ENCODE assay signal across 20 cellular contexts in the genomic region with DNA sequence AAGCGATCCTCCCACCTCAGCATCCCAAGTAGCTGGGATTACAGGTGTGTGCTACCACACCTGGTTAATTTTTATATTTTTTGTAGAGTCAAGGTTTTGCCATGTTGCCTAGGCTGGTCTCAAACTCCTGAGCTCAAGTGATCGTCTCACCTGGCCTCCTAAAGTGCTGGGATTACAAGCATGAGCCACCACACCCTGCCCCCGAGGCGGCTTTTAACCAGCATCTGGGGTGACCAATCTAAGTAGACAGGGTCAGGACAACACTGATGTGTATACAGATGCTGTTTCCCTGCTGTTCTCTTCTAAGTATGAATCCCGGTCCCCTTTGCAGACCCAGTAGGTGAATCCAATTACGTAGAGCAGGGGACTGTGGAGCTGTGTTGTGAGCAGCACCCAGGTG.
"Had no signal": no experiment of that assay in that cellular context is flagged by ENCODE, and none has a peak within 500 bp of the region (broad histone marks: within the 10 kb centered on the region; RNA-seq: fewer than 3 reads in every experiment).

No MANE protein-coding gene starts in this region.

- ATAC-seq: foreskin keratinocyte; heart right ventricle; left cardiac atrium; left lung; left ventricle myocardium superior; lower lobe of right lung; mucosa of descending colon; naive thymus-derived CD8-positive, alpha-beta T cell had no signal

- H3K4me1 Mint-ChIP-seq: mesothelial cell of epicardium had no signal

- H3K9me3 Mint-ChIP-seq: mesothelial cell of epicardium; naive B cell; naive thymus-derived CD8-positive, alpha-beta T cell had no signal

- H3K27me3 ChIP-seq: dorsolateral prefrontal cortex, esophagus muscularis mucosa, foreskin keratinocyte, heart right ventricle, left lung had no signal

- H3K27ac Mint-ChIP-seq: mesothelial cell of epicardium; naive thymus-derived CD8-positive, alpha-beta T cell had no signal

- H3K27ac ChIP-seq: coronary artery, dorsolateral prefrontal cortex, esophagus muscularis mucosa, foreskin keratinocyte, heart right ventricle, left lung, lower lobe of right lung had no signal

- H3K4me3 Mint-ChIP-seq: mesothelial cell of epicardium; naive B cell; naive thymus-derived CD8-positive, alpha-beta T cell had no signal

- H3K27me3 Mint-ChIP-seq: naive B cell; naive thymus-derived CD8-positive, alpha-beta T cell had no signal

- H3K4me3 ChIP-seq: coronary artery, dorsolateral prefrontal cortex, esophagus muscularis mucosa, heart right ventricle, left lung, lower lobe of right lung, mucosa of descending colon had no signal

- H3K9me3 ChIP-seq: esophagus muscularis mucosa, heart right ventricle, left lung, lower lobe of right lung, mucosa of descending colon had no signal

- DNase-seq: dermis blood vessel endothelial cell; dorsolateral prefrontal cortex; effector CD4-positive, alpha-beta T cell; effector memory CD4-positive, alpha-beta T cell; foreskin keratinocyte; glutamatergic neuron; head of caudate nucleus; heart right ventricle; hippocampal formation; left cardiac atrium; left lung; left ventricle myocardium superior; lower lobe of right lung; mesenchymal stem cell; naive B cell; naive thymus-derived CD8-positive, alpha-beta T cell had no signal

- H3K4me1 ChIP-seq: esophagus muscularis mucosa, foreskin keratinocyte, heart right ventricle, left lung, lower lobe of right lung had no signal
